Comparison of ENCODE assay signal across 8 cellular contexts in genomic region chr10:27240212-27240890, GRCh38. TPM values are rescaled to one million over a fixed set of nuclear protein-coding genes. Genes with fewer than 3 reads are reported as not detected.
DNase-seq lines count a peak whose midpoint lies in the region; ATAC-seq and TF ChIP-seq lines count a peak whose summit lies in the region.

Gene ACBD5 (minus strand): TSS chr10:27240797. CDS start chr10:27240688, 109 bp downstream.

- intact Hi-C loops in CD8-positive, alpha-beta T cell (cut with DNase I, micrococcal nuclease): loop anchor here (1.0 to 5.0 kb wide), 11 partner anchors 16 to 1292 kb away; partner anchors contain the start of genes RAB18 (in 2 of the 2), ANKRD26 (in 1 of the 2), PDSS1 (in 1 of the 2) and WAC (in 1 of the 2)

- H3K9ac ChIP-seq in endocrine pancreas (ENCODE audit: control insufficient read depth, insufficient read depth, low read length): peak within 1 kb of the TSS; percentile 82
- H3K9ac ChIP-seq in mesenchymal stem cell (ENCODE audit: low read length): peak within 1 kb of the TSS; percentile 94

- H4K91ac ChIP-seq in mesenchymal stem cell (ENCODE audit: low read length): peak within 1 kb of the TSS; percentile 98

- peaks cover 30% of the 10 kb centered on the region for H3K4me1 ChIP-seq in CD8-positive, alpha-beta T cell (ENCODE audit: insufficient read depth, low read length)
- H3K4me1 ChIP-seq in endocrine pancreas (ENCODE audit: control insufficient read depth, insufficient read depth, low read length): peaks cover 5% of the 10 kb centered on the region
- peaks cover 19% of the 10 kb centered on the region for H3K4me1 ChIP-seq in mesenchymal stem cell (ENCODE audit: control insufficient read depth, insufficient read depth, low read depth, low read length)

- H2BK15ac ChIP-seq in mesenchymal stem cell (ENCODE audit: low read depth, poor library complexity, severe bottlenecking): no peak within 1 kb of the TSS

- peak within 1 kb of the TSS; percentile 84 for H3K27ac ChIP-seq in CD8-positive, alpha-beta T cell (ENCODE audit: low read depth, low read length)
- peak within 1 kb of the TSS; percentile 99 for H3K27ac ChIP-seq in mesenchymal stem cell (ENCODE audit: low read length, poor library complexity, severe bottlenecking)

- H3K4me1 Mint-ChIP-seq in CD8-positive, alpha-beta T cell (ENCODE audit: low read depth): peaks cover 43% of the 10 kb centered on the region

- peak within 1 kb of the TSS; percentile 58 for H2BK120ac ChIP-seq in mesenchymal stem cell (ENCODE audit: low read depth, low read length)

- peak within 1 kb of the TSS; percentile 62 for H3K4me2 ChIP-seq in mesenchymal stem cell (ENCODE audit: low read length, poor library complexity, severe bottlenecking)

- CTCF ChIA-PET in CD8-positive, alpha-beta T cell (lab: Charles Lee): interaction anchor here (0.9 to 1.6 kb wide), 5 partner anchors 12 to 86 kb away, joined by 4 to 11 read pairs (median 5); partner anchors contain the start of gene YME1L1

- H3K79me1 ChIP-seq in mesenchymal stem cell (replicated peaks; ENCODE audit: low read length, poor library complexity, severe bottlenecking): peaks cover 2% of the 10 kb centered on the region

- TF ChIP-seq CTCF in CD8-positive, alpha-beta T cell (IDR thresholded peaks at IDR 0.05): no peak

- peak within 1 kb of the TSS; percentile 66 to 94 for H3K4ac ChIP-seq in mesenchymal stem cell (ENCODE audit: low read depth in 1 of 2, low read length in 2 of 2)

- H3K23ac ChIP-seq in mesenchymal stem cell (ENCODE audit: low read length in 2 of 2): peak within 1 kb of the TSS in 1 of 2 experiments; percentile 83

- no peaks in the 10 kb centered on the region for H3K27me3 ChIP-seq in CD8-positive, alpha-beta T cell (ENCODE audit: insufficient read depth, low read length)
- no peaks in the 10 kb centered on the region for H3K27me3 ChIP-seq in endocrine pancreas (ENCODE audit: control insufficient read depth, insufficient read depth, low read length)
- H3K27me3 ChIP-seq in mesenchymal stem cell (ENCODE audit: control insufficient read depth in 1 of 2, insufficient read depth in 1 of 2, low read length in 2 of 2): no peaks in the 10 kb centered on the region

- H3K14ac ChIP-seq in mesenchymal stem cell (ENCODE audit: low read length in 2 of 2): peak within 1 kb of the TSS in 1 of 2 experiments; percentile 6

- no peaks in the 10 kb centered on the region for H3K9me3 ChIP-seq in CD8-positive, alpha-beta T cell (ENCODE audit: low read length)
- H3K9me3 ChIP-seq in endocrine pancreas (ENCODE audit: control insufficient read depth, low read length): no peaks in the 10 kb centered on the region
- no peaks in the 10 kb centered on the region for H3K9me3 ChIP-seq in mesenchymal stem cell (ENCODE audit: control insufficient read depth, low read length)

- ATAC-seq in CD8-positive, alpha-beta T cell: peak; percentile 29
- ATAC-seq in GM19438 (IDR thresholded peaks at IDR 0.05; ENCODE audit: low read depth, unreplicated experiment): peak; percentile 43
- peak; percentile 28 for ATAC-seq in HG03565 (IDR thresholded peaks at IDR 0.05; ENCODE audit: unreplicated experiment)

- POLR2A ChIA-PET in CD8-positive, alpha-beta T cell (lab: Charles Lee): interaction anchor here (1.0 to 2.4 kb wide), 7 partner anchors 10 to 86 kb away, joined by 3 to 11 read pairs (median 5); partner anchors contain the start of gene YME1L1

- no peaks in the 10 kb centered on the region for H3K9me3 Mint-ChIP-seq in CD8-positive, alpha-beta T cell

- H2BK12ac ChIP-seq in mesenchymal stem cell (ENCODE audit: low read length in 2 of 2): peak within 1 kb of the TSS; percentile 45 to 66

- H3K27ac Mint-ChIP-seq in CD8-positive, alpha-beta T cell: peak within 1 kb of the TSS; percentile 98

- WGBS in mesenchymal stem cell: 0% methylated on average over 26 of the region's 48 CpGs

- no peaks in the 10 kb centered on the region for H3K36me3 ChIP-seq in CD8-positive, alpha-beta T cell (ENCODE audit: insufficient read depth, low read length)
- H3K36me3 ChIP-seq in endocrine pancreas (ENCODE audit: control insufficient read depth, insufficient read depth, low read length) (no peaks in the 10 kb centered on the region), mesenchymal stem cell (ENCODE audit: control insufficient read depth in 1 of 2, insufficient read depth in 2 of 2, low read depth in 1 of 2, low read length in 2 of 2) (peaks cover 0 to 2% of the 10 kb centered on the region in 2 experiments)

- peak; percentile 31 to 82 (median 68) for DNase-seq in CD8-positive, alpha-beta T cell
- peak; percentile 89 for DNase-seq in NOMO-1 treated with DMSO at 0.1 percent for 48 hours (lab: John Stamatoyannopoulos, UW; ENCODE audit: unreplicated experiment)
- DNase-seq in activated CD8-positive, alpha-beta memory T cell treated with anti-CD3 and anti-CD28 coated beads, Interleukin-2, amount 50 U/mL, for 1 hour (ENCODE audit: extremely low read depth): peak; percentile 23
- DNase-seq in mesenchymal stem cell: peak; percentile 85
- DNase-seq in stimulated activated CD8-positive, alpha-beta memory T cell treated with anti-CD3 and anti-CD28 coated beads, Interleukin-15, amount 100 ng/mL, for 24 hours (ENCODE audit: low read depth): peak; percentile 47

- H3K4me3 ChIP-seq in CD8-positive, alpha-beta T cell (ENCODE audit: low read depth, low read length): peak within 1 kb of the TSS; percentile 87
- H3K4me3 ChIP-seq in endocrine pancreas (ENCODE audit: control insufficient read depth, insufficient read depth, low read length) (peak within 1 kb of the TSS; percentile 66), mesenchymal stem cell (ENCODE audit: insufficient read depth in 1 of 2, low read depth in 1 of 2, low read length in 2 of 2) (peak within 1 kb of the TSS; percentile 84 to 92)

- peak within 1 kb of the TSS; percentile 72 for H2AK5ac ChIP-seq in mesenchymal stem cell (ENCODE audit: low read length, severe bottlenecking)

- peak within 1 kb of the TSS; percentile 91 for H3K4me3 Mint-ChIP-seq in CD8-positive, alpha-beta T cell

- peak within 1 kb of the TSS; percentile 77 to 88 for H3K18ac ChIP-seq in mesenchymal stem cell (ENCODE audit: low read depth in 1 of 2, low read length in 2 of 2)

- H3K36me3 Mint-ChIP-seq in CD8-positive, alpha-beta T cell: peaks cover 21% of the 10 kb centered on the region

- peak within 1 kb of the TSS; percentile 83 for H2BK5ac ChIP-seq in mesenchymal stem cell (ENCODE audit: low read depth, low read length, poor library complexity, severe bottlenecking)

- H2AFZ ChIP-seq in mesenchymal stem cell (ENCODE audit: low read depth, low read length): peak within 1 kb of the TSS; percentile 77

- no peaks in the 10 kb centered on the region for H3K27me3 Mint-ChIP-seq in CD8-positive, alpha-beta T cell (ENCODE audit: low read depth)

- peak within 1 kb of the TSS; percentile 99 for H4K8ac ChIP-seq in mesenchymal stem cell (ENCODE audit: low read length)

RNA-seq across cellular contexts. Expression of gene ACBD5, which starts in this region (rescaled TPM):
- 10 to 100 TPM; 24.4 to 25.8 TPM for total RNA-seq in CD8-positive, alpha-beta T cell
- polyA plus RNA-seq in mesenchymal stem cell (2013, experiment 1 of 2): 14.8 TPM
- polyA plus RNA-seq in mesenchymal stem cell (2013, experiment 2 of 2): 15.7 TPM

Comparison
In these comparisons a context has a peak if more than half of its experiments do, and no peak if none do; other contexts are left out.
1. Peak in every context shown above with its lines: DNase-seq, ATAC-seq, H3K4me3 ChIP-seq and H3K27ac ChIP-seq.
2. DNase-seq: peak in every context shown above with its lines; median percentile 89 in NOMO-1 treated with DMSO at 0.1 percent for 48 hours; 85 in mesenchymal stem cell; 68 in CD8-positive, alpha-beta T cell; 47 in stimulated activated CD8-positive, alpha-beta memory T cell treated with anti-CD3 and anti-CD28 coated beads, Interleukin-15, amount 100 ng/mL, for 24 hours; 23 in activated CD8-positive, alpha-beta memory T cell treated with anti-CD3 and anti-CD28 coated beads, Interleukin-2, amount 50 U/mL, for 1 hour.